In genomic region chr14:104604461-104605449, GRCh38 we compare ENCODE assay signal across 8 cellular contexts. TPM values are rescaled to one million over a fixed set of nuclear protein-coding genes. Genes with fewer than 3 reads are reported as not detected.
DNase-seq lines count a peak whose midpoint lies in the region; ATAC-seq and TF ChIP-seq lines count a peak whose summit lies in the region.

Gene TMEM179 (minus strand): TSS chr14:104604772. CDS start chr14:104604741, 31 bp downstream.

- no peaks in the 10 kb centered on the region for H3K36me3 ChIP-seq in endocrine pancreas (ENCODE audit: control insufficient read depth, insufficient read depth, low read length)
- H3K36me3 ChIP-seq in gastrocnemius medialis = no peaks in the 10 kb centered on the region

- TF ChIP-seq POLR2A in gastrocnemius medialis (IDR thresholded peaks at IDR 0.05) = no peak

- no peak within 1 kb of the TSS for H3K4me3 ChIP-seq in endocrine pancreas (ENCODE audit: control insufficient read depth, insufficient read depth, low read length)
- no peak within 1 kb of the TSS for H3K4me3 ChIP-seq in gastrocnemius medialis

- no peaks in the 10 kb centered on the region for H3K4me1 ChIP-seq in endocrine pancreas (ENCODE audit: control insufficient read depth, insufficient read depth, low read length)
- no peaks in the 10 kb centered on the region for H3K4me1 ChIP-seq in gastrocnemius medialis

- peak within 1 kb of the TSS; percentile 89 for H3K9ac ChIP-seq in endocrine pancreas (ENCODE audit: control insufficient read depth, insufficient read depth, low read length)

- ATAC-seq in gastrocnemius medialis = no peak

- DNase-seq in D341Med (ENCODE audit: low spot score) (peak; percentile 76), NCI-H1417 treated with DMSO at 0.1 percent for 48 hours (lab: John Stamatoyannopoulos, UW) (peak; percentile 34), midbrain (lab: John Stamatoyannopoulos, UW) (peak; percentile 41), mucosa of gallbladder (ENCODE audit: low spot score) (no peak), mesenteric fat pad (ENCODE audit: low spot score) (no peak), gastrocnemius medialis (no peak)
- no peak for DNase-seq in activated CD8-positive, alpha-beta memory T cell treated with anti-CD3 and anti-CD28 coated beads, Interleukin-2, amount 50 U/mL, for 48 hours

- in situ Hi-C loops in gastrocnemius medialis (cut with MboI; ENCODE audit: low sequenced_read_pairs in 4 of 4) = no loop called here

- H3K9me3 ChIP-seq in endocrine pancreas (ENCODE audit: control insufficient read depth, low read length) (no peaks in the 10 kb centered on the region), gastrocnemius medialis (no peaks in the 10 kb centered on the region)

- no peak within 1 kb of the TSS for H3K27ac ChIP-seq in gastrocnemius medialis

- H3K27me3 ChIP-seq in endocrine pancreas (ENCODE audit: control insufficient read depth, insufficient read depth, low read length) (no peaks in the 10 kb centered on the region), gastrocnemius medialis (peaks cover 44 to 65% (median 46%) of the 10 kb centered on the region in 3 donors)

- TF ChIP-seq CTCF in gastrocnemius medialis (IDR thresholded peaks at IDR 0.05 in 4 of 5, conservative IDR thresholded peaks at IDR 0.05 in 1 of 5) = no peak

- intact Hi-C loops in gastrocnemius medialis (cut with DNase I; ENCODE audit: low total_unique reads) = no loop called here

RNA-seq across cellular contexts. Expression of gene TMEM179, which starts in this region (rescaled TPM):
- total RNA-seq in mucosa of gallbladder (1.5 TPM), mesenteric fat pad (not detected), gastrocnemius medialis (not detected)

Comparison
In these comparisons a context has a peak if more than half of its experiments do, and no peak if none do; other contexts are left out.
1. DNase-seq: peak in D341Med (single experiment), NCI-H1417 treated with DMSO at 0.1 percent for 48 hours (single experiment) and midbrain (single experiment); none in activated CD8-positive, alpha-beta memory T cell treated with anti-CD3 and anti-CD28 coated beads, Interleukin-2, amount 50 U/mL, for 48 hours (single experiment), mucosa of gallbladder (single experiment), mesenteric fat pad (single experiment) and gastrocnemius medialis (0 of 2).